In the genomic region with DNA sequence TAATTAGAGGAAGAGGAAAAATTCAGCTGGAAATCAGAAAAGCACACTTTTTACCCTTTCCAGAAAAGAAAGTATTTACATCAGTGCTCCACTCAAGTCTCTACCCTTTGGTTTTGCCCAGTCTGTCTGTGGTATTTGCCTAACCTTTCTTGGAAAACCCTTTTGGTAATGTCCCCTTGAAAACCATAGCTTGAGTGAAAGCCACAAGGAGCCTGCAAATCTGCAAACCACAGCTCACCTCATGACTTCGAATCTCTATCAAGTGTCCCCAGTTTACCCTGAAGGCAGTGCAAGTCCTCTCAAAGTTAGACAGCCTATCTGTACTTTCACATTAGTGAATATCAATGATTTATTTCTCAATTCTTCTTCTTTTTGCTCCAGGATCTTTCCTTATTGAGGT, we compare ENCODE assay signal across 21 cellular contexts.
DNase-seq lines count a peak whose midpoint lies in the region; ATAC-seq and TF ChIP-seq lines count a peak whose summit lies in the region.
"Had no signal": no experiment of that assay in that cellular context is flagged by ENCODE, and none has a peak within 500 bp of the region (broad histone marks: within the 10 kb centered on the region; RNA-seq: fewer than 3 reads in every experiment).

No MANE protein-coding gene starts in this region.

- DNase-seq in OCI-M1 (lab: John Stamatoyannopoulos, UW) (peak; percentile 6), glomerular visceral epithelial cell (ENCODE audit: extremely low spot score) (peak; percentile 28), CD14-positive monocyte (ENCODE audit: low spot score) (no peak), GM13977 (ENCODE audit: low spot score) (no peak)
- DNase-seq: activated CD4-positive, alpha-beta T cell treated with anti-CD3 and anti-CD28 coated beads for 4 hours; activated T-cell treated with anti-CD3 and anti-CD28 coated beads, Interleukin-2, amount 50 U/mL, for 72 hours; CD8-positive, alpha-beta memory T cell; effector memory CD8-positive, alpha-beta T cell; GF-D8; NCI-H1105 treated with DMSO at 0.1 percent for 48 hours; NCI-H2029 treated with DMSO at 0.1 percent for 48 hours; NCI-H82; stimulated activated CD4-positive, alpha-beta T cell treated with anti-CD3 and anti-CD28 coated beads, Interleukin-4, amount 100 ng/mL, for 24 hours; stimulated activated naive CD4-positive, alpha-beta T cell treated with Interleukin-2 at 50 U/mL for 16 hours; thyroid gland had no signal

- in situ Hi-C loops in GM13977 (cut with MboI; ENCODE audit: low pct_unique_long_range_greater_than_20kb, low sequenced_read_pairs, unreplicated experiment): no loop called here

- no peaks in the 10 kb centered on the region for H3K4me1 Mint-ChIP-seq in CD14-positive monocyte
- H3K4me1 Mint-ChIP-seq: brain; CD8-positive, alpha-beta memory T cell had no signal

- intact Hi-C loops in CD14-positive monocyte (cut with micrococcal nuclease): no loop called here

- no peak for TF ChIP-seq CTCF in CD14-positive monocyte (IDR thresholded peaks at IDR 0.05)
- no peak for TF ChIP-seq CTCF in GM13977 (IDR thresholded peaks at IDR 0.05; ENCODE audit: extremely low read depth, insufficient read depth, missing control alignments)

- no peaks in the 10 kb centered on the region for H3K27me3 Mint-ChIP-seq in CD14-positive monocyte (ENCODE audit: low read depth in 3 of 3)

- peak; percentile 68 for ATAC-seq in GM18867 (IDR thresholded peaks at IDR 0.05; ENCODE audit: unreplicated experiment)
- ATAC-seq in HG02623 (IDR thresholded peaks at IDR 0.05; ENCODE audit: unreplicated experiment): peak; percentile 55
- no peak for ATAC-seq in GM18858 (IDR thresholded peaks at IDR 0.05; ENCODE audit: unreplicated experiment)
- no peak for ATAC-seq in HG03457 (IDR thresholded peaks at IDR 0.05; ENCODE audit: unreplicated experiment)
- ATAC-seq: effector memory CD8-positive, alpha-beta T cell had no signal

- H3K36me3 Mint-ChIP-seq in CD14-positive monocyte: no peaks in the 10 kb centered on the region
- H3K36me3 Mint-ChIP-seq: activated naive CD4-positive, alpha-beta T cell treated with anti-CD3 and anti-CD28 coated beads, Interleukin-2, amount 50 U/mL, for 72 hours; brain; CD8-positive, alpha-beta memory T cell had no signal

- H3K9me3 Mint-ChIP-seq in CD14-positive monocyte: peaks cover 0 to 10% (median 3%) of the 10 kb centered on the region in 7 donors

- H3K27ac Mint-ChIP-seq in CD14-positive monocyte: no peak overlapping the region
- H3K27ac Mint-ChIP-seq: activated naive CD4-positive, alpha-beta T cell treated with anti-CD3 and anti-CD28 coated beads, Interleukin-2, amount 50 U/mL, for 72 hours; activated T-cell treated with anti-CD3 and anti-CD28 coated beads, Interleukin-2, amount 50 U/mL, for 72 hours; brain; CD8-positive, alpha-beta memory T cell; effector memory CD8-positive, alpha-beta T cell had no signal

- no peak overlapping the region for H3K4me3 Mint-ChIP-seq in CD14-positive monocyte
- H3K4me3 Mint-ChIP-seq: activated T-cell treated with anti-CD3 and anti-CD28 coated beads, Interleukin-2, amount 50 U/mL, for 72 hours; brain; CD8-positive, alpha-beta memory T cell; effector memory CD8-positive, alpha-beta T cell had no signal

Comparison
In these comparisons a context has a peak if more than half of its experiments do, and no peak if none do; other contexts are left out.
1. ATAC-seq: peak in GM18867 (single experiment) and HG02623 (single experiment); none in GM18858 (single experiment) and HG03457 (single experiment).
2. DNase-seq: peak in OCI-M1 (single experiment) and glomerular visceral epithelial cell (single experiment); none in CD14-positive monocyte (single experiment) and GM13977 (single experiment).